1 cellular context compared by ENCODE assay signal in genomic region chrX:13147147-13147546, GRCh38.
TF ChIP-seq lines count a peak whose summit lies in the region.

No MANE protein-coding gene starts in this region.

TF ChIP-seq in IMR-90, 13 proteins besides CTCF, POLR2A, EP300 and RAD21 (continued from another document):
- TF ChIP-seq CHD1 (IDR thresholded peaks at IDR 0.05; ENCODE audit: low read depth, low read length) (no peak), RCOR1 (IDR thresholded peaks at IDR 0.05; ENCODE audit: insufficient replicate concordance, low read length) (no peak), CEBPB (IDR thresholded peaks at IDR 0.05; ENCODE audit: low read depth, low read length) (no peak), SMC3 (IDR thresholded peaks at IDR 0.05; ENCODE audit: low read depth, low read length) (no peak), MXI1 (IDR thresholded peaks at IDR 0.05; ENCODE audit: borderline replicate concordance, low read depth, low read length) (no peak), MAFK (IDR thresholded peaks at IDR 0.05; ENCODE audit: low read depth, low read length) (no peak), NFE2L2 (IDR thresholded peaks at IDR 0.05; ENCODE audit: low read depth, low read length) (no peak), MAZ (IDR thresholded peaks at IDR 0.05; ENCODE audit: borderline replicate concordance, low read depth, low read length) (no peak), FOS (IDR thresholded peaks at IDR 0.05; ENCODE audit: low read depth, low read length) (no peak), RFX5 (IDR thresholded peaks at IDR 0.05; ENCODE audit: low read depth, low read length) (no peak), BHLHE40 (IDR thresholded peaks at IDR 0.05; ENCODE audit: low read depth, low read length) (no peak)
